Comparison of ENCODE assay signal across 18 cellular contexts in the genomic region with DNA sequence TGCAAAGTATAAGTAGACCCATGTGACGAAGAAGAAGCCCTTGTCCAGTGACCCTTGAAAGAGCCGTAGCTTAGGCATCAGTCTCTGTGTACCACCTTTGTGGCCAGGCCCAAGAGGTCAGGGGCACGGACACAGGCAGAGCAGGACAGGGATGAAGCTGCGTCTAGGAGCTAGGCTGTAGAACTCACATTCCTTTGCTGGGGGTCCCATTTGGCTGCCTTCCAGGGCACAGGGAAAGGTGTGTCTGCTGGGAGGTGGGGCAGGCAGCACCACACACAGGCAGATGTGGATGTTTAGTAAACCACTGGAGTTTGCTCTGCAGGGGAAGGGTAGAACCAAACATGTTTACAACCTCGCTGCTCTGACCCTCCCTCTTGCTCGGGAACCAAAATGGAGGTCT. TPM values are rescaled to one million over a fixed set of nuclear protein-coding genes. Genes with fewer than 3 reads are reported as not detected.
DNase-seq lines count a peak whose midpoint lies in the region; ATAC-seq, FAIRE-seq and TF ChIP-seq lines count a peak whose summit lies in the region.
"Had no signal": no experiment of that assay in that cellular context is flagged by ENCODE, and none has a peak within 500 bp of the region (broad histone marks: within the 10 kb centered on the region; RNA-seq: fewer than 3 reads in every experiment).

No MANE protein-coding gene starts in this region.

- H2AK5ac ChIP-seq in H1 (ENCODE audit: low read depth, low read length) = peak overlapping the region; percentile 68
- peak overlapping the region; percentile 98 for H2AK5ac ChIP-seq in mesendoderm (ENCODE audit: low read length)

- H2BK5ac ChIP-seq in H1 (ENCODE audit: low read depth, low read length) (peak overlapping the region; percentile 79), mesendoderm (ENCODE audit: low read length) (peak overlapping the region; percentile 1)

- DNase-seq in H1 (ENCODE audit: low read depth in 1 of 2, low spot score in 2 of 2) (no peak), mesendoderm (no peak), upper lobe of left lung (no peak), ovary (no peak)
- DNase-seq: activated B cell treated with CpG ODN at 0.5 μM for 24 hours; activated naive CD4-positive, alpha-beta T cell treated with anti-CD3 and anti-CD28 coated beads for 36 hours; C1 segment of cervical spinal cord; HFFc6; mammary epithelial cell; NCI-H187 treated with DMSO at 0.1 percent for 48 hours; stimulated activated CD4-positive, alpha-beta T cell treated with anti-CD3 and anti-CD28 coated beads, Interleukin-1b, Interleukin-23, amount 100 ng/mL, for 48 hours; T1000 had no signal

- H4K8ac ChIP-seq in H1 (ENCODE audit: extremely low read depth, insufficient read depth, low read length) (peak overlapping the region; percentile 37; the same call in 1 of the 2 replicates), mesendoderm (ENCODE audit: low read depth, low read length) (no peak overlapping the region)

- H2BK20ac ChIP-seq in H1 (ENCODE audit: low read length) = peak overlapping the region; percentile 28; the same call in 1 of the 2 replicates

- no peak overlapping the region for H3K14ac ChIP-seq in H1 (ENCODE audit: insufficient read length)

- H3K4me3 ChIP-seq in HUES6 (ENCODE audit: low read depth, low read length) (no peak overlapping the region), H1 (ENCODE audit: extremely low read depth in 1 of 4, insufficient read depth in 2 of 4, low read depth in 3 of 4, low read length in 4 of 4) (no peak overlapping the region), mesendoderm (ENCODE audit: low read length) (no peak overlapping the region), upper lobe of left lung (no peak overlapping the region), ovary (no peak overlapping the region)
- H3K4me3 ChIP-seq: skin epidermis, tibial nerve had no signal

- TF ChIP-seq CTCF in H1 (IDR thresholded peaks at IDR 0.05; ENCODE audit: control extremely low read depth in 1 of 3, insufficient read depth in 1 of 3, low read depth in 1 of 3, low read length in 3 of 3) (no peak), upper lobe of left lung (IDR thresholded peaks at IDR 0.05) (no peak), ovary (IDR thresholded peaks at IDR 0.05) (no peak)

- H4K91ac ChIP-seq in H1 (replicated peaks; ENCODE audit: insufficient read length, low read length) = peak overlapping the region; percentile 70

- TF ChIP-seq EP300 in H1 (IDR thresholded peaks at IDR 0.05; ENCODE audit: borderline replicate concordance in 1 of 2, low read depth in 2 of 2, low read length in 2 of 2) = no peak
- no peak for TF ChIP-seq EP300 in upper lobe of left lung (IDR thresholded peaks at IDR 0.05)
- no peak for TF ChIP-seq EP300 in ovary (IDR thresholded peaks at IDR 0.05)

- no peaks in the 10 kb centered on the region for H4K20me1 ChIP-seq in H1 (replicated peaks in 1 of 2; ENCODE audit: control insufficient read depth in 1 of 2, insufficient read depth in 2 of 2, low read length in 2 of 2)

- H4K5ac ChIP-seq in H1 (ENCODE audit: insufficient read length, low read depth, low read length) (peak overlapping the region; percentile 10), mesendoderm (ENCODE audit: low read length) (no peak overlapping the region)

- intact Hi-C loops in ovary (cut with DNase I) = no loop called here

- no peak for TF ChIP-seq RAD21 in H1 (IDR thresholded peaks at IDR 0.05 in 1 of 2, conservative IDR thresholded peaks at IDR 0.05 in 1 of 2; ENCODE audit: low read depth in 2 of 2, low read length in 2 of 2)

- TF ChIP-seq POLR2A in H1 (IDR thresholded peaks at IDR 0.05; ENCODE audit: control extremely low read depth in 1 of 2, low read depth in 2 of 2, low read length in 2 of 2) (no peak), upper lobe of left lung (IDR thresholded peaks at IDR 0.05) (no peak), ovary (IDR thresholded peaks at IDR 0.05) (no peak), GM18505 (IDR thresholded peaks at IDR 0.05; ENCODE audit: borderline replicate concordance, extremely low read depth, insufficient read depth, insufficient read length) (no peak)

- CTCF ChIA-PET in H1 (lab: Charles Lee; ENCODE audit: partially characterized antibody) = interaction anchor here (1.0 to 1.7 kb wide), 3 partner anchors 10 to 104 kb away, joined by 3 to 10 read pairs (median 8); no protein-coding TSS in a partner anchor

- H3K9ac ChIP-seq in HUES6 (ENCODE audit: low read length) (no peak overlapping the region), H1 (replicated peaks in 1 of 4; ENCODE audit: extremely low read depth in 1 of 4, low read depth in 3 of 4, low read length in 3 of 4) (no peak overlapping the region), mesendoderm (ENCODE audit: low read length) (no peak overlapping the region)

- peak overlapping the region; percentile 61; the same call in 1 of the 2 replicates for H2AFZ ChIP-seq in H1 (ENCODE audit: low read length)

- no peak overlapping the region for H3K56ac ChIP-seq in H1 (replicated peaks; ENCODE audit: insufficient read length, low read depth, low read length)
- peak overlapping the region; percentile 69 for H3K56ac ChIP-seq in mesendoderm (ENCODE audit: low read length)

- H3K4me1 ChIP-seq in HUES6 (ENCODE audit: control insufficient read depth, insufficient read depth, low read length) (peaks cover 14% of the 10 kb centered on the region), H1 (replicated peaks in 1 of 4; ENCODE audit: control insufficient read depth in 3 of 4, insufficient read depth in 4 of 4, low read length in 3 of 4) (peaks cover 2 to 9% (median 2%) of the 10 kb centered on the region in 4 experiments; a peak in 5 of 7 replicates), mesendoderm (ENCODE audit: control insufficient read depth, low read depth, low read length) (peaks cover 10% of the 10 kb centered on the region), upper lobe of left lung (peaks cover 0 to 43% (median 16%) of the 10 kb centered on the region in 4 donors), ovary (ENCODE audit: insufficient read depth) (no peaks in the 10 kb centered on the region)
- H3K4me1 ChIP-seq: tibial nerve had no signal

- no peak for FAIRE-seq in H1 (lab: Jason Lieb, UNC)

- H3K36me3 ChIP-seq in HUES6 (ENCODE audit: control insufficient read depth, insufficient read depth, low read length) (no peaks in the 10 kb centered on the region), H1 (ENCODE audit: control insufficient read depth in 2 of 4, insufficient read depth in 4 of 4, low read length in 3 of 4) (no peaks in the 10 kb centered on the region), mesendoderm (ENCODE audit: control insufficient read depth, insufficient read depth, low read length) (no peaks in the 10 kb centered on the region), upper lobe of left lung (no peaks in the 10 kb centered on the region), ovary (no peaks in the 10 kb centered on the region)
- H3K36me3 ChIP-seq: tibial nerve had no signal

- H3K27ac ChIP-seq in HUES6 (ENCODE audit: low read depth, low read length) = peak overlapping the region; percentile 81
- peak overlapping the region; percentile 18; the same call in 1 of the 2 replicates for H3K27ac ChIP-seq in H1 (ENCODE audit: low read depth, low read length)
- no peak overlapping the region for H3K27ac ChIP-seq in mesendoderm (ENCODE audit: low read depth, low read length)
- peak overlapping the region; percentile 9 to 23 (median 16) for H3K27ac ChIP-seq in upper lobe of left lung
- H3K27ac ChIP-seq in ovary = no peak overlapping the region
- H3K27ac ChIP-seq: epithelial cell of prostate, skin epidermis, tibial nerve had no signal

- H3K23me2 ChIP-seq in H1 (ENCODE audit: low read depth, low read length) = no peaks in the 10 kb centered on the region

- H3K4me2 ChIP-seq in H1 (ENCODE audit: insufficient read depth in 1 of 2, low read depth in 2 of 2, low read length in 2 of 2) = no peak overlapping the region
- no peak overlapping the region for H3K4me2 ChIP-seq in mesendoderm (ENCODE audit: low read length)

- H3K18ac ChIP-seq in H1 (ENCODE audit: extremely low read depth, low read length) (peak overlapping the region; percentile 24; the same call in 1 of the 2 replicates), mesendoderm (ENCODE audit: low read length) (peak overlapping the region; percentile 3)

- POLR2A ChIA-PET in H1 (lab: Charles Lee; ENCODE audit: partially characterized antibody) = interaction anchor here (1.0 to 1.4 kb wide), 3 partner anchors 10 to 89 kb away, joined by 3 read pairs; no protein-coding TSS in a partner anchor

- no peaks in the 10 kb centered on the region for H3K27me3 ChIP-seq in HUES6 (ENCODE audit: control insufficient read depth, insufficient read depth, low read length)
- no peaks in the 10 kb centered on the region; a peak in 2 of 7 replicates for H3K27me3 ChIP-seq in H1 (replicated peaks in 1 of 4; ENCODE audit: control insufficient read depth in 3 of 4, extremely low read depth in 1 of 4, insufficient read depth in 3 of 4, low read length in 3 of 4)
- H3K27me3 ChIP-seq in mesendoderm (ENCODE audit: insufficient read depth, low read length, poor library complexity) = no peaks in the 10 kb centered on the region
- H3K27me3 ChIP-seq in upper lobe of left lung = no peaks in the 10 kb centered on the region
- no peaks in the 10 kb centered on the region for H3K27me3 ChIP-seq in ovary

- WGBS in H1 (ENCODE audit: extremely low coverage in 1 of 2, insufficient coverage in 1 of 2, insufficient read length in 1 of 2, insufficient replicate concordance in 2 of 2, low coverage in 1 of 2, low lambda C conversion rate in 2 of 2, missing lambda C conversion rate in 1 of 2), 2 experiments = 90% methylated on average over 6 of the region's 6 CpGs; no CpG with 5 or more reads in 1 of the 2 experiments
- WGBS in mesendoderm (ENCODE audit: extremely low coverage, insufficient coverage, low lambda C conversion rate) = no CpG with 5 or more reads among the region's 6 CpGs
- WGBS in upper lobe of left lung, 2 donors = 82 to 83% methylated on average over 6 of the region's 6 CpGs
- 67 to 75% (median 69%) methylated on average over 6 of the region's 6 CpGs for WGBS in ovary, 3 donors

- H2BK12ac ChIP-seq in H1 (ENCODE audit: low read depth, low read length) = peak overlapping the region; percentile 91

- no peaks in the 10 kb centered on the region for H3K79me1 ChIP-seq in H1 (ENCODE audit: low read depth, low read length)
- no peaks in the 10 kb centered on the region for H3K79me1 ChIP-seq in mesendoderm (ENCODE audit: low read length)

- H3K23ac ChIP-seq in H1 (ENCODE audit: insufficient read length) (no peak overlapping the region), mesendoderm (ENCODE audit: low read length) (no peak overlapping the region)

- no peaks in the 10 kb centered on the region for H3K79me2 ChIP-seq in H1 (ENCODE audit: control insufficient read depth in 1 of 2, insufficient read depth in 2 of 2, low read length in 2 of 2)
- H3K79me2 ChIP-seq in mesendoderm (ENCODE audit: control insufficient read depth, insufficient read depth, low read length) = no peaks in the 10 kb centered on the region

- H3K4ac ChIP-seq in H1 (replicated peaks; ENCODE audit: insufficient read length, low read depth, low read length) (peak overlapping the region; percentile 24), mesendoderm (ENCODE audit: low read depth, low read length) (no peak overlapping the region)

- peak overlapping the region; percentile 1; the same call in 1 of the 2 replicates for H2BK15ac ChIP-seq in H1 (ENCODE audit: low read length)
- H2BK15ac ChIP-seq in mesendoderm (replicated peaks; ENCODE audit: low read depth) = no peak overlapping the region

- H3K9me3 ChIP-seq in HUES6 (ENCODE audit: control insufficient read depth, insufficient read depth, low read depth, low read length) (no peaks in the 10 kb centered on the region), H1 (ENCODE audit: insufficient read depth in 2 of 2, low read depth in 1 of 2, low read length in 1 of 2) (no peaks in the 10 kb centered on the region), upper lobe of left lung (no peaks in the 10 kb centered on the region), ovary (no peaks in the 10 kb centered on the region)
- H3K9me3 ChIP-seq: tibial nerve had no signal

- no peak overlapping the region for H2BK120ac ChIP-seq in H1 (replicated peaks; ENCODE audit: low read depth, low read length)
- H2BK120ac ChIP-seq in mesendoderm (ENCODE audit: low read depth, low read length) = no peak overlapping the region

- ATAC-seq in upper lobe of left lung (ENCODE audit: low FRiP score in 2 of 2) = no peak
- ATAC-seq in GM21576 (IDR thresholded peaks at IDR 0.05; ENCODE audit: unreplicated experiment) = no peak
- no peak for ATAC-seq in GM18505 (IDR thresholded peaks at IDR 0.05; ENCODE audit: unreplicated experiment)

RNA-seq across cellular contexts. Expression of gene HNF1B, which starts 33.7 kb away (rescaled TPM):
- total RNA-seq in H1 (2021; fragmentation: NEBNext Ultra II Directional; extraction: Animal tissue kit (Norgen Biotek cat#: 25700)) = 0.13 TPM in 1 of 2 replicates, not detected in the other
- polyA plus RNA-seq in H1 (2011; rRNA removed) (0.28 and 0.30 TPM in 2 replicates), ovary (under 1 TPM in 1 of 2 donors, not detected in 1; 0.05 TPM)
- 0.17 TPM for polyA plus RNA-seq in H1 (2011; cell fraction: cytosol; rRNA removed)
- polyA plus RNA-seq in H1 (2011; cell fraction: nucleus; rRNA removed) = 0.40 TPM
- 0.17 to 0.58 TPM (median 0.27 TPM) in 4 replicates for polyA plus RNA-seq in H1 (2012, experiment 1 of 2)
- 0.17 TPM for polyA plus RNA-seq in H1 (2012, experiment 2 of 2)
- 0.12 TPM for polyA plus RNA-seq in H1 (2013, experiment 1 of 2)
- 0.11 TPM for polyA plus RNA-seq in H1 (2013, experiment 2 of 2)
- 0.20 and 0.22 TPM in 2 replicates for polyA minus RNA-seq in H1 (2011; rRNA and poly(A)+ RNA removed)
- polyA minus RNA-seq in H1 (2011; cell fraction: cytosol; rRNA and poly(A)+ RNA removed) = not detected
- polyA minus RNA-seq in H1 (2011; cell fraction: nucleus; rRNA and poly(A)+ RNA removed) = not detected
- 0.24 TPM for polyA plus RNA-seq in mesendoderm (2013, experiment 1 of 2)
- polyA plus RNA-seq in mesendoderm (2013, experiment 2 of 2) = 0.22 TPM
- total RNA-seq in upper lobe of left lung (10 to 100 TPM; 14.4 to 31.4 (median 16.0) TPM), ovary (1 to 10 TPM in 2 of 7 donors, under 1 TPM in 3, not detected in 2; 0.60 to 9.5 (median 0.84) TPM)
- total RNA-seq: activated naive CD4-positive, alpha-beta T cell treated with anti-CD3 and anti-CD28 coated beads for 36 hours; HFFc6; mammary epithelial cell; tibial nerve had no signal
- polyA plus RNA-seq: mammary epithelial cell had no signal

Comparison
In these comparisons a context has a peak if more than half of its experiments do, and no peak if none do; other contexts are left out.
1. H3K27ac ChIP-seq: peak in HUES6 (single experiment), H1 (single experiment) and upper lobe of left lung (4 of 4); none in mesendoderm (single experiment) and ovary (0 of 2).